8 cellular contexts compared by ENCODE assay signal in the genomic region with DNA sequence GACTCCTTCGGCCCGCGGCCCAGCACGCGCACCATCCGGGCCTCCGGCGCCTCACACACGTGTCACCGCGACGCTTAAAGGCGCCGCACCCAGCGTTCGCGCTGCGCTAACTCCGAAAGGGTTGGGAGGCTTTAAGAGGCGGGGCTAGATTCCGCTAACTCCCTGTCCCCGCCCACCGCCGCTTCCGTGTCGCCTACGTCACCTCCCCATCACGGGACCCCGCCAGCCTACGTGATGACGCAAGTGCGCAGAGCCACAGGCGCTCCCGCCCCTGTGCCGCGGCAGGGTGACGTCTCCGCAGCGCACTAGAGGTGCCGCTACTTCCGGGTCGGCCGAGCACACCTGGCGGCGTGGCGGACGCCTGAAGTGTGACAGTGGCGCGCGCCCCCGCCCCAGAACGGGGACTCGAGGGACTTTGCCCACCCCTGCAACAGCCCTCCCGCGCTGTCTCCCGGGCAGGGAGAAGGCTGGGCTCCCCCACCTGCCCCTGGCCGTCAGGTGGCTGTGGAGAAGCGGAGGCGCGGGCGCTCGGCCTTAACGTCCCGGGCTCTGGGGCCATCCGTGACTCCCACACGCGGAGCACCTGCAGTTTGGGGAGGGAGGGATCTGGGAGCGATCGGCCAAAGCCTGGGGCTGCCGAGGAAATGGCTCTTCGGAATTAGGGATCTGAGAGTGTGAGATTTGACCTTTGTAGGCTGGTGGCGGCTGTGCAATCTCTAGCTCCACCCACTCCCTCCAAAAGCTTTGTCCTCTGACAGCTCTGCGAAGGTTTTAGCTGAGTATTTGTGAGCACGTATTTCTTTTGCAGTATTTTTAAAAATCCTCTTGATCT. TPM values are rescaled to one million over a fixed set of nuclear protein-coding genes. Genes with fewer than 3 reads are reported as not detected.
DNase-seq lines count a peak whose midpoint lies in the region; TF ChIP-seq lines count a peak whose summit lies in the region.

Gene USP36, minus strand, starts transcription at position 35 of the 832 bp plus-strand sequence. CDS start 4,451 bp downstream, outside the sequence.

- H3K4me1 ChIP-seq in effector memory CD4-positive, alpha-beta T cell (ENCODE audit: control insufficient read depth, insufficient read depth, low read length, poor library complexity, severe bottlenecking): peaks cover 18% of the 10 kb centered on the region

- POLR2A ChIA-PET in activated CD8-positive, alpha-beta memory T cell treated with anti-CD3 and anti-CD28 coated beads for 36 hours (lab: Charles Lee): interaction anchor here (0.5 to 1.5 kb wide), 5 partner anchors 10 to 883 kb away, joined by 3 to 4 read pairs (median 3); partner anchors contain the start of gene TNRC6C

- TF ChIP-seq CTCF in GM20000 (IDR thresholded peaks at IDR 0.05; ENCODE audit: extremely low read depth, missing control alignments): no peak

- H3K9me3 ChIP-seq in effector memory CD4-positive, alpha-beta T cell (ENCODE audit: control insufficient read depth, low read length): no peaks in the 10 kb centered on the region

- H3K27me3 ChIP-seq in effector memory CD4-positive, alpha-beta T cell (replicated peaks; ENCODE audit: control insufficient read depth, insufficient read depth, low read length, poor library complexity, severe bottlenecking): no peaks in the 10 kb centered on the region

- peak within 1 kb of the TSS; percentile 99 for H3K27ac ChIP-seq in effector memory CD4-positive, alpha-beta T cell (ENCODE audit: insufficient read depth, low read length, poor library complexity, severe bottlenecking)

- H3K36me3 ChIP-seq in effector memory CD4-positive, alpha-beta T cell (ENCODE audit: control insufficient read depth, insufficient read depth, low read length): peaks cover 19% of the 10 kb centered on the region

- peak; percentile 98 for DNase-seq in CMK (ENCODE audit: low read depth)
- DNase-seq in GM20000 (ENCODE audit: low spot score): peak; percentile 99
- DNase-seq in HT-29 (ENCODE audit: low spot score): peak; percentile 99
- peak; percentile 97 to 98 for DNase-seq in NOMO-1 (lab: John Stamatoyannopoulos, UW; ENCODE audit: unreplicated experiment in 2 of 2)
- peak; percentile 99 to 100 (median 100) for DNase-seq in effector memory CD4-positive, alpha-beta T cell
- DNase-seq in medulla oblongata (ENCODE audit: extremely low spot score): peak; percentile 99
- peak; percentile 100 for DNase-seq in stimulated activated CD8-positive, alpha-beta memory T cell treated with anti-CD3 and anti-CD28 coated beads, Interleukin-12 subunit alpha, Interleukin-12 subunit beta, amount 100 ng/mL, for 1 hour (ENCODE audit: low read depth)

- peak within 1 kb of the TSS; percentile 78 for H3K4me3 ChIP-seq in effector memory CD4-positive, alpha-beta T cell (ENCODE audit: insufficient read depth, low read depth, low read length, poor library complexity, severe bottlenecking)

- CTCF ChIA-PET in activated CD8-positive, alpha-beta memory T cell treated with anti-CD3 and anti-CD28 coated beads for 36 hours (lab: Charles Lee): no interaction called here

RNA-seq across cellular contexts. Expression of gene USP36, which starts in this region (rescaled TPM):
- total RNA-seq in HT-29 (2014; rRNA removed; shearing (Covaris generic)): 36.8 and 42.2 TPM in 2 replicates
- total RNA-seq in activated CD8-positive, alpha-beta memory T cell treated with anti-CD3 and anti-CD28 coated beads for 36 hours: 100 to 1,000 TPM; 112 to 120 TPM

Comparison
In these comparisons a context has a peak if more than half of its experiments do, and no peak if none do; other contexts are left out.
1. Peak in every context shown above with its lines: DNase-seq, H3K4me3 ChIP-seq and H3K27ac ChIP-seq.